17 cellular contexts compared by ENCODE assay signal in the genomic region with DNA sequence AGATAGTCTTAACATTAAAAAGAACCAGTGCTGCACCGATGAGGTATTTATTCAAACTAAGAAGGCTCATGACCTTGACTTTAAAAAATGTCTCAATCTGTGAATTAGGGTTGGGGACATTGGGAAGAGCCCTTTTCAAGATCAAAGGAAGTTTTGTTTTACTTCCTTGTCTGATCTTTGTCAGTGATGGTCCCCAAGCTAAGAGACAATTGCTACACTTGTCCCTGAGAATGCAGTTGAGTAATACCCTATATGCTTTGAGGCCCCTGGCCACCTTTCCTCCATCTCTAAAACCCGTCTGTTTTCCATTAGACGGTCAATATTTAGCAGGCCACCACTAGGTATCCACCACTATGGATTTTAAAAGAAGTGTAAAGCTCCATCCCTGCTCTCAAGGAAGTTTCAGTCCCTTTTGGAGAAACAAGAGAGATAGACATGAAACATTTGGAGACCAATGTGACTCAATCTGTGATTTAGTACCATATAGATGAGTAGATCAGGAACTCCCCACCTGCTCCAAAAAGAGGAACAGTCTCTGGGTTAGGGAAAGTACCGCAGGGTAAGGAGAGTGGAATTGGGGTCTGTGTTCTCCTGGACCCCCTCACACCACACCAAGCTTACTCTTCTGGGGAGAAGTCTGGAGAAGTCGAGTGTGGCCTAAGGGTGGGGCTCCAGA.
DNase-seq lines count a peak whose midpoint lies in the region; ATAC-seq, FAIRE-seq and TF ChIP-seq lines count a peak whose summit lies in the region.
"Had no signal": no experiment of that assay in that cellular context is flagged by ENCODE, and none has a peak within 500 bp of the region (broad histone marks: within the 10 kb centered on the region; RNA-seq: fewer than 3 reads in every experiment).

No MANE protein-coding gene starts in this region.

- TF ChIP-seq EP300 in HepG2 (IDR thresholded peaks at IDR 0.05; ENCODE audit: low read depth in 2 of 2, low read length in 2 of 2), result peak; percentile 92 to 98; a peak in 3 of 4 replicates
- peak; percentile 92 for TF ChIP-seq EP300 in HepG2 (CRISPR knock-in tag; IDR thresholded peaks at IDR 0.05; ENCODE audit: borderline replicate concordance)
- no peak for TF ChIP-seq EP300 in tibial nerve (IDR thresholded peaks at IDR 0.05)

- H3K79me2 ChIP-seq in HepG2 (ENCODE audit: insufficient read depth, low read length) (no peaks in the 10 kb centered on the region), hepatocyte (no peaks in the 10 kb centered on the region)

- peak overlapping the region; percentile 13 for H3K27ac ChIP-seq in HepG2 (ENCODE audit: extremely low read length, insufficient read depth, low read length)
- H3K27ac ChIP-seq in right lobe of liver, result no peak overlapping the region
- H3K27ac ChIP-seq in tibial nerve, result peak overlapping the region in 2 of 4 donors; percentile 9 to 15
- no peak overlapping the region for H3K27ac ChIP-seq in hepatocyte
- H3K27ac ChIP-seq: coronary artery, esophagus squamous epithelium, tibial artery had no signal

- H2AFZ ChIP-seq in HepG2 (ENCODE audit: low read length) (no peak overlapping the region), hepatocyte (no peak overlapping the region)

- no peak for TF ChIP-seq RAD21 in HepG2 (CRISPR knock-in tag; IDR thresholded peaks at IDR 0.05)

- no TSS peak for BruUV-seq in HepG2 (replicated peaks; lab: Mats Ljungman, UMichigan)

- CTCF ChIA-PET in HepG2 (lab: Yijun Ruan, JAX; ENCODE audit: low intra/inter-chr PET ratio, low total read pairs), result interaction anchor here (3.7 kb wide), 1 partner anchor 140 kb away, joined by 57 read pairs; no protein-coding TSS in a partner anchor

- H3K9me3 ChIP-seq in HepG2 (ENCODE audit: low read length) (no peaks in the 10 kb centered on the region), right lobe of liver (no peaks in the 10 kb centered on the region), tibial nerve (no peaks in the 10 kb centered on the region), hepatocyte (ENCODE audit: low read depth) (no peaks in the 10 kb centered on the region)
- H3K9me3 ChIP-seq: esophagus squamous epithelium, MG63, tibial artery had no signal

- no peak overlapping the region for H3K4me3 ChIP-seq in HepG2 (replicated peaks in 1 of 3; ENCODE audit: insufficient read depth in 1 of 3, low read depth in 2 of 3, low read length in 3 of 3)
- H3K4me3 ChIP-seq in right lobe of liver, result no peak overlapping the region
- no peak overlapping the region for H3K4me3 ChIP-seq in tibial nerve
- no peak overlapping the region for H3K4me3 ChIP-seq in hepatocyte
- H3K4me3 ChIP-seq: coronary artery, esophagus squamous epithelium, MG63, tibial artery had no signal

- DNase-seq in HepG2 (ENCODE audit: low spot score) (peak; percentile 94), right lobe of liver (no peak), NCI-H2171 (lab: John Stamatoyannopoulos, UW) (no peak), SK-N-DZ (ENCODE audit: low spot score) (no peak), tibial nerve (ENCODE audit: low spot score in 2 of 2) (no peak), hepatocyte (ENCODE audit: low spot score) (no peak)
- DNase-seq: activated T-cell treated with anti-CD3 and anti-CD28 coated beads, Interleukin-2, amount 50 U/mL, for 1 hour; amniotic stem cell; esophagus squamous epithelium; GOT3; MG63; SW 1271; tibial artery had no signal

- H4K20me1 ChIP-seq in HepG2 (ENCODE audit: insufficient read depth, low read length) (no peaks in the 10 kb centered on the region), hepatocyte (ENCODE audit: insufficient read depth, poor library complexity, severe bottlenecking) (no peaks in the 10 kb centered on the region)

- ATAC-seq in HepG2 (peak; percentile 74), right lobe of liver (no peak), HG02610 (IDR thresholded peaks at IDR 0.05; ENCODE audit: unreplicated experiment) (peak; percentile 86), HG03175 (IDR thresholded peaks at IDR 0.05; ENCODE audit: unreplicated experiment) (peak; percentile 53)

- TF ChIP-seq CTCF in HepG2 (CRISPR knock-in tag; IDR thresholded peaks at IDR 0.05), result no peak
- TF ChIP-seq CTCF in right lobe of liver (IDR thresholded peaks at IDR 0.05), result no peak
- no peak for TF ChIP-seq CTCF in tibial nerve (IDR thresholded peaks at IDR 0.05)
- no peak for TF ChIP-seq CTCF in hepatocyte (IDR thresholded peaks at IDR 0.05; ENCODE audit: poor library complexity)

- in situ Hi-C loops in HepG2 (cut with HindIII; ENCODE audit: extremely low pct_ligation_motif_present, low pct_unique_long_range_greater_than_20kb), result no loop called here

- H3K4me1 ChIP-seq in HepG2 (ENCODE audit: insufficient read depth, low read length), result peaks cover 35% of the 10 kb centered on the region
- no peaks in the 10 kb centered on the region for H3K4me1 ChIP-seq in right lobe of liver
- H3K4me1 ChIP-seq in tibial nerve, result peaks cover 0 to 23% (median 0%) of the 10 kb centered on the region in 4 donors
- no peaks in the 10 kb centered on the region for H3K4me1 ChIP-seq in hepatocyte (ENCODE audit: insufficient read depth)
- H3K4me1 ChIP-seq: esophagus squamous epithelium, tibial artery had no signal

- POLR2A ChIA-PET in HepG2 (lab: Yijun Ruan, JAX), result interaction anchor here (0.8 to 2.9 kb wide), 9 partner anchors 9 to 424 kb away, joined by 3 to 13 read pairs (median 5); no protein-coding TSS in a partner anchor

- TF ChIP-seq POLR2A in HepG2 (IDR thresholded peaks at IDR 0.05; ENCODE audit: insufficient read depth in 1 of 2, low read depth in 2 of 2, low read length in 2 of 2) (no peak), right lobe of liver (IDR thresholded peaks at IDR 0.05) (no peak), tibial nerve (IDR thresholded peaks at IDR 0.05) (no peak)

- WGBS in HepG2 (ENCODE audit: low lambda C conversion rate), result 45% methylated on average over 5 of the region's 5 CpGs
- 80% methylated on average over 4 of the region's 5 CpGs for WGBS in right lobe of liver (ENCODE audit: insufficient coverage, low coverage, low lambda C conversion rate, missing lambda C conversion rate)
- 79 to 81% methylated on average over 5 of the region's 5 CpGs for WGBS in tibial nerve, 2 donors
- 94% methylated on average over 5 of the region's 5 CpGs for WGBS in hepatocyte (ENCODE audit: low lambda C conversion rate, missing lambda C conversion rate)

- intact Hi-C loops in HepG2 (cut with micrococcal nuclease; ENCODE audit: unreplicated experiment), result loop anchor here (1.0 kb wide), 2 partner anchors 193 to 197 kb away; no protein-coding TSS in a partner anchor
- intact Hi-C loops in right lobe of liver (cut with DNase I), result loop anchor here in 1 of 2 donors (10.0 kb wide), 1 partner anchor 173 kb away; no protein-coding TSS in a partner anchor

- H3K27me3 ChIP-seq in HepG2 (ENCODE audit: control insufficient read depth in 1 of 2, insufficient read depth in 2 of 2, low read length in 2 of 2) (no peaks in the 10 kb centered on the region), right lobe of liver (no peaks in the 10 kb centered on the region), tibial nerve (no peaks in the 10 kb centered on the region), hepatocyte (no peaks in the 10 kb centered on the region)
- H3K27me3 ChIP-seq: esophagus squamous epithelium, MG63, tibial artery had no signal

- FAIRE-seq in HepG2 (lab: Jason Lieb, UNC), result peak; percentile 79
- FAIRE-seq: A204.1 had no signal

- peaks cover 29 to 55% of the 10 kb centered on the region in 2 experiments for H3K36me3 ChIP-seq in HepG2 (replicated peaks in 1 of 2; ENCODE audit: control insufficient read depth in 1 of 2, insufficient read depth in 2 of 2, low read length in 2 of 2)
- no peaks in the 10 kb centered on the region for H3K36me3 ChIP-seq in right lobe of liver
- peaks cover 0 to 2% (median 0%) of the 10 kb centered on the region in 3 donors for H3K36me3 ChIP-seq in tibial nerve
- no peaks in the 10 kb centered on the region for H3K36me3 ChIP-seq in hepatocyte (replicated peaks; ENCODE audit: insufficient read depth, low read depth)
- H3K36me3 ChIP-seq: MG63 had no signal

- H3K4me2 ChIP-seq in HepG2 (ENCODE audit: low read depth, low read length), result peak overlapping the region; percentile 13; the same call in 1 of the 2 replicates
- H3K4me2 ChIP-seq in hepatocyte, result no peak overlapping the region

- H3K9ac ChIP-seq in HepG2 (ENCODE audit: insufficient read depth, low read depth, low read length), result no peak overlapping the region

- H3K9me2 ChIP-seq in hepatocyte (replicated peaks; ENCODE audit: insufficient read depth), result no peaks in the 10 kb centered on the region

TF ChIP-seq in HepG2, 621 proteins besides CTCF, POLR2A, EP300 and RAD21 (continues in another document):
- TF ChIP-seq ZNF629 (CRISPR knock-in tag; conservative IDR thresholded peaks at IDR 0.05) (0 out of 2 replicates have a peak, but pooled peaks have one; percentile 30), FOXA3 (CRISPR knock-in tag; IDR thresholded peaks at IDR 0.05) (peak; percentile 86), ZNF790 (CRISPR knock-in tag; IDR thresholded peaks at IDR 0.05; ENCODE audit: borderline replicate concordance) (0 out of 2 replicates have a peak, but pooled peaks have one; percentile 43)
- TF ChIP-seq, protein P1, sequence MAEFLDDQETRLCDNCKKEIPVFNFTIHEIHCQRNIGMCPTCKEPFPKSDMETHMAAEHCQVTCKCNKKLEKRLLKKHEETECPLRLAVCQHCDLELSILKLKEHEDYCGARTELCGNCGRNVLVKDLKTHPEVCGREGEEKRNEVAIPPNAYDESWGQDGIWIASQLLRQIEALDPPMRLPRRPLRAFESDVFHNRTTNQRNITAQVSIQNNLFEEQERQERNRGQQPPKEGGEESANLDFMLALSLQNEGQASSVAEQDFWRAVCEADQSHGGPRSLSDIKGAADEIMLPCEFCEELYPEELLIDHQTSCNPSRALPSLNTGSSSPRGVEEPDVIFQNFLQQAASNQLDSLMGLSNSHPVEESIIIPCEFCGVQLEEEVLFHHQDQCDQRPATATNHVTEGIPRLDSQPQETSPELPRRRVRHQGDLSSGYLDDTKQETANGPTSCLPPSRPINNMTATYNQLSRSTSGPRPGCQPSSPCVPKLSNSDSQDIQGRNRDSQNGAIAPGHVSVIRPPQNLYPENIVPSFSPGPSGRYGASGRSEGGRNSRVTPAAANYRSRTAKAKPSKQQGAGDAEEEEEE (CRISPR knock-in tag; IDR thresholded peaks at IDR 0.05; ENCODE audit: borderline replicate concordance), result no peak

Comparison
In these comparisons a context has a peak if more than half of its experiments do, and no peak if none do; other contexts are left out.
1. ATAC-seq: peak in HepG2 (single experiment), HG02610 (single experiment) and HG03175 (single experiment); none in right lobe of liver (0 of 4).